ENCODE assay signal across 3 cellular contexts in the genomic region with DNA sequence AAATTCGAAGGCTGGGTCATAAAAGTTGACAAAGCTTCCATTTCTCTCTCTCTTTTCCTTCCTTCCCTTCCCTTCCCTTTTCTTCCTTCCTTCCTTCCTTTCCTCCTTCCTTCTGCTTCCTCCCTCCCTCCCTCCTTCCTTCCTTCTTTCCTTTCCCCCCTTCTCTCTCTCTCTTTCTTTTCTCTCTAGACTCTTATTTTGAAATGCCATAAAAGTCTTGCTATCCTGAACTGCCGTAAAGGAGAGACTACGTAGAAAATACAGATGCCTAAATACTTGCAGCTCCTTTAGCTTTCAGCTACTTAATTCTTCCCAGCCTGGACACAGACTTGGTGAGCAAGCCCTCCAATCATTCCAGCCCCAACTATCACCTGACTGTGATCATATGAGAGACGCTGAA.
TF ChIP-seq lines count a peak whose summit lies in the region.

No MANE protein-coding gene starts in this region.

TF ChIP-seq in GM23338, 12 proteins besides CTCF, POLR2A, EP300 and RAD21 (continues in another document):
- TF ChIP-seq, protein P1, sequence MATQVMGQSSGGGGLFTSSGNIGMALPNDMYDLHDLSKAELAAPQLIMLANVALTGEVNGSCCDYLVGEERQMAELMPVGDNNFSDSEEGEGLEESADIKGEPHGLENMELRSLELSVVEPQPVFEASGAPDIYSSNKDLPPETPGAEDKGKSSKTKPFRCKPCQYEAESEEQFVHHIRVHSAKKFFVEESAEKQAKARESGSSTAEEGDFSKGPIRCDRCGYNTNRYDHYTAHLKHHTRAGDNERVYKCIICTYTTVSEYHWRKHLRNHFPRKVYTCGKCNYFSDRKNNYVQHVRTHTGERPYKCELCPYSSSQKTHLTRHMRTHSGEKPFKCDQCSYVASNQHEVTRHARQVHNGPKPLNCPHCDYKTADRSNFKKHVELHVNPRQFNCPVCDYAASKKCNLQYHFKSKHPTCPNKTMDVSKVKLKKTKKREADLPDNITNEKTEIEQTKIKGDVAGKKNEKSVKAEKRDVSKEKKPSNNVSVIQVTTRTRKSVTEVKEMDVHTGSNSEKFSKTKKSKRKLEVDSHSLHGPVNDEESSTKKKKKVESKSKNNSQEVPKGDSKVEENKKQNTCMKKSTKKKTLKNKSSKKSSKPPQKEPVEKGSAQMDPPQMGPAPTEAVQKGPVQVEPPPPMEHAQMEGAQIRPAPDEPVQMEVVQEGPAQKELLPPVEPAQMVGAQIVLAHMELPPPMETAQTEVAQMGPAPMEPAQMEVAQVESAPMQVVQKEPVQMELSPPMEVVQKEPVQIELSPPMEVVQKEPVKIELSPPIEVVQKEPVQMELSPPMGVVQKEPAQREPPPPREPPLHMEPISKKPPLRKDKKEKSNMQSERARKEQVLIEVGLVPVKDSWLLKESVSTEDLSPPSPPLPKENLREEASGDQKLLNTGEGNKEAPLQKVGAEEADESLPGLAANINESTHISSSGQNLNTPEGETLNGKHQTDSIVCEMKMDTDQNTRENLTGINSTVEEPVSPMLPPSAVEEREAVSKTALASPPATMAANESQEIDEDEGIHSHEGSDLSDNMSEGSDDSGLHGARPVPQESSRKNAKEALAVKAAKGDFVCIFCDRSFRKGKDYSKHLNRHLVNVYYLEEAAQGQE (IDR thresholded peaks at IDR 0.05; ENCODE audit: unreplicated experiment) = no peak

TF ChIP-seq in HEK293, 187 proteins besides CTCF, POLR2A, EP300 and RAD21 (continued from another document):
- peak; percentile 76; the same call in 1 of the 2 replicates for TF ChIP-seq MYNN (tag by site-specific recombination; IDR thresholded peaks at IDR 0.05; ENCODE audit: borderline replicate concordance)

TF ChIP-seq in GM12891, 5 proteins besides CTCF, POLR2A, EP300 and RAD21 (continued from another document):
- no peak for TF ChIP-seq TAF1 (IDR thresholded peaks at IDR 0.05; ENCODE audit: low read depth, low read length)
- no peak for TF ChIP-seq POLR2AphosphoS5 (IDR thresholded peaks at IDR 0.05; ENCODE audit: low read depth, low read length)
